14 cellular contexts compared by ENCODE assay signal in the genomic region with DNA sequence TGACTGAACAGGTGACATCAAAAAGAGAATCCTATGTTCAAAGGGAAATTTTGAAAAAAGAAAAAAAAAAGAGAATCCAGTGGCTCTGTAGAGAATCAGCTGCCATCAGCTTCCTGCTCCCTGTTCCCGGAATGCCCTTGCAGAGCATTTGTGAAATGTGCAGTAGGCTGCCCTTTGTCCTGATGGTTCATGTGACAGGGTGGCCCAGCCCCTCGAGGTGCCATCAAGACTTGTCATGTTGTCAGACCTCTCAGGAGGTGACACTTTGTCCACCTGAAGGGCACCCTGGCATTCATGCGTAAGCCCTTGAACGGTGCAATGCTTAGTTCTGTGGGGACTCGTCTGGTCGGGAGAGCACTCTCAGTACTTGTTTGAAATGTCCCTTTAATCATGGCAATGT.
DNase-seq lines count a peak whose midpoint lies in the region; ATAC-seq and TF ChIP-seq lines count a peak whose summit lies in the region.
"Had no signal": no experiment of that assay in that cellular context is flagged by ENCODE, and none has a peak within 500 bp of the region (broad histone marks: within the 10 kb centered on the region; RNA-seq: fewer than 3 reads in every experiment).

No MANE protein-coding gene starts in this region.

- H3K27me3 ChIP-seq in heart right ventricle: no peaks in the 10 kb centered on the region
- H3K27me3 ChIP-seq in right atrium auricular region: no peaks in the 10 kb centered on the region
- no peaks in the 10 kb centered on the region for H3K27me3 ChIP-seq in left ventricle myocardium inferior (ENCODE audit: low read depth)

- ATAC-seq in heart right ventricle: peak in 5 of 8 donors; percentile 24 to 87 (median 39)

- no peak overlapping the region for H3K27ac Mint-ChIP-seq in type B pancreatic cell
- H3K27ac Mint-ChIP-seq: CD4-positive, alpha-beta T cell had no signal

- no peaks in the 10 kb centered on the region for H3K9me3 ChIP-seq in heart right ventricle
- H3K9me3 ChIP-seq in right atrium auricular region: no peaks in the 10 kb centered on the region
- no peaks in the 10 kb centered on the region for H3K9me3 ChIP-seq in left ventricle myocardium inferior (replicated peaks)

- peaks cover 0 to 36% (median 4%) of the 10 kb centered on the region in 9 donors for H3K4me1 ChIP-seq in heart right ventricle
- no peaks in the 10 kb centered on the region for H3K4me1 ChIP-seq in right atrium auricular region
- H3K4me1 ChIP-seq in left ventricle myocardium inferior: peaks cover 56% of the 10 kb centered on the region

- no peak overlapping the region for H3K4me3 Mint-ChIP-seq in type B pancreatic cell
- H3K4me3 Mint-ChIP-seq: CD4-positive, alpha-beta T cell had no signal

- H3K27me3 Mint-ChIP-seq in type B pancreatic cell: no peaks in the 10 kb centered on the region
- H3K27me3 Mint-ChIP-seq: CD4-positive, alpha-beta T cell had no signal

- H3K9me3 Mint-ChIP-seq in type B pancreatic cell: peaks cover 4% of the 10 kb centered on the region
- H3K9me3 Mint-ChIP-seq: CD4-positive, alpha-beta T cell had no signal

- H3K4me1 Mint-ChIP-seq in type B pancreatic cell (ENCODE audit: unreplicated experiment): no peaks in the 10 kb centered on the region

- no peak overlapping the region for H3K4me3 ChIP-seq in heart right ventricle
- no peak overlapping the region for H3K4me3 ChIP-seq in right atrium auricular region
- no peak overlapping the region for H3K4me3 ChIP-seq in left ventricle myocardium inferior

- intact Hi-C loops in heart right ventricle (cut with DNase I): no loop called here
- intact Hi-C loops in left ventricle myocardium inferior (cut with micrococcal nuclease): no loop called here

- 76 to 83% methylated on average over 6 of the region's 6 CpGs for WGBS in heart right ventricle, 2 donors

- no peak overlapping the region for H3K27ac ChIP-seq in heart right ventricle
- no peak overlapping the region for H3K27ac ChIP-seq in right atrium auricular region
- peak overlapping the region; percentile 36 for H3K27ac ChIP-seq in left ventricle myocardium inferior (replicated peaks)
- H3K27ac ChIP-seq: C4-2B had no signal

- TF ChIP-seq CTCF in heart right ventricle (IDR thresholded peaks at IDR 0.05): no peak
- no peak for TF ChIP-seq CTCF in right atrium auricular region (IDR thresholded peaks at IDR 0.05)
- no peak for TF ChIP-seq CTCF in left ventricle myocardium inferior (IDR thresholded peaks at IDR 0.05; ENCODE audit: borderline replicate concordance)
- no peak for TF ChIP-seq CTCF in type B pancreatic cell (conservative IDR thresholded peaks at IDR 0.05)

- H3K36me3 ChIP-seq in heart right ventricle (no peaks in the 10 kb centered on the region), right atrium auricular region (no peaks in the 10 kb centered on the region), left ventricle myocardium inferior (no peaks in the 10 kb centered on the region)

- no peaks in the 10 kb centered on the region for H3K36me3 Mint-ChIP-seq in type B pancreatic cell

- DNase-seq in heart right ventricle: no peak
- no peak for DNase-seq in right atrium auricular region (ENCODE audit: low spot score)
- no peak for DNase-seq in left ventricle myocardium inferior
- DNase-seq in type B pancreatic cell (ENCODE audit: extremely low spot score, unreplicated experiment): peak; percentile 44
- no peak for DNase-seq in COR-L47 (lab: John Stamatoyannopoulos, UW)
- DNase-seq in HPDE6-E6E7 (ENCODE audit: extremely low spot score): no peak
- DNase-seq: AML-193; CD4-positive, alpha-beta T cell; DMS153; DMS79; GDM1; GOT3; H7 had no signal
